ENCODE assay signal across 3 cellular contexts in the genomic region with DNA sequence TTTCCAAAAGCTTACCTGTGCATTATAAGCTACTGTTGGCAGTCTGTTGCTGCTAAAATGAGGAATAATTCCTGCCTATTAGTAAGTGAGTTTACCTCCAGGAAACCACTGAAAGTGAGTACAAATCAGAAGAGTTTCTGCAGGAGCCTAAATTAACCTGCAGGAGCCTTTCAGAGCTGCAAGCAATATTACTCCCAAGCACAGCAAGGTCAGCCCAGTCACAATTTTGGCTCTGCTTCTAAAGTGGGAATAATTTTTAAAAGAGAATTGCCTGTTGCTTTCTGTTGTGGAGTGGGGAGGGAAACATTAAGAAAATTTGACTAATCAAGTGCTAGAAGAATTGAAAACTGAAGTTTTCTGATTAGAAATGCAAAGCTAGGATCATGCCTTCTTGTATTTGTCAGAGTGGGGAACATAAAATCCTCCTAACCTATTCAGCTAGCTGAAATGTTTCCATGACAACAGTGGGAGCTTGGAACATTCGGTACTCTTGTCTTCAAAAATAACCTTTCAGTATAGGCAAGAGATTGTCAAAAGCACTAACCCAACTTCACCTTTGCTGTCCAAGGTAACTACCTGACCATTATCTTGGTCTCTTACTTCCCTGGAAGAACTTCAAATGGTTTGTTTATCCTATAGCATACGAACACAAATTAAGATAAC.
TF ChIP-seq lines count a peak whose summit lies in the region.

No MANE protein-coding gene starts in this region.

TF ChIP-seq in GM23338, 12 proteins besides CTCF, POLR2A, EP300 and RAD21 (continued from another document):
- TF ChIP-seq, protein P1, sequence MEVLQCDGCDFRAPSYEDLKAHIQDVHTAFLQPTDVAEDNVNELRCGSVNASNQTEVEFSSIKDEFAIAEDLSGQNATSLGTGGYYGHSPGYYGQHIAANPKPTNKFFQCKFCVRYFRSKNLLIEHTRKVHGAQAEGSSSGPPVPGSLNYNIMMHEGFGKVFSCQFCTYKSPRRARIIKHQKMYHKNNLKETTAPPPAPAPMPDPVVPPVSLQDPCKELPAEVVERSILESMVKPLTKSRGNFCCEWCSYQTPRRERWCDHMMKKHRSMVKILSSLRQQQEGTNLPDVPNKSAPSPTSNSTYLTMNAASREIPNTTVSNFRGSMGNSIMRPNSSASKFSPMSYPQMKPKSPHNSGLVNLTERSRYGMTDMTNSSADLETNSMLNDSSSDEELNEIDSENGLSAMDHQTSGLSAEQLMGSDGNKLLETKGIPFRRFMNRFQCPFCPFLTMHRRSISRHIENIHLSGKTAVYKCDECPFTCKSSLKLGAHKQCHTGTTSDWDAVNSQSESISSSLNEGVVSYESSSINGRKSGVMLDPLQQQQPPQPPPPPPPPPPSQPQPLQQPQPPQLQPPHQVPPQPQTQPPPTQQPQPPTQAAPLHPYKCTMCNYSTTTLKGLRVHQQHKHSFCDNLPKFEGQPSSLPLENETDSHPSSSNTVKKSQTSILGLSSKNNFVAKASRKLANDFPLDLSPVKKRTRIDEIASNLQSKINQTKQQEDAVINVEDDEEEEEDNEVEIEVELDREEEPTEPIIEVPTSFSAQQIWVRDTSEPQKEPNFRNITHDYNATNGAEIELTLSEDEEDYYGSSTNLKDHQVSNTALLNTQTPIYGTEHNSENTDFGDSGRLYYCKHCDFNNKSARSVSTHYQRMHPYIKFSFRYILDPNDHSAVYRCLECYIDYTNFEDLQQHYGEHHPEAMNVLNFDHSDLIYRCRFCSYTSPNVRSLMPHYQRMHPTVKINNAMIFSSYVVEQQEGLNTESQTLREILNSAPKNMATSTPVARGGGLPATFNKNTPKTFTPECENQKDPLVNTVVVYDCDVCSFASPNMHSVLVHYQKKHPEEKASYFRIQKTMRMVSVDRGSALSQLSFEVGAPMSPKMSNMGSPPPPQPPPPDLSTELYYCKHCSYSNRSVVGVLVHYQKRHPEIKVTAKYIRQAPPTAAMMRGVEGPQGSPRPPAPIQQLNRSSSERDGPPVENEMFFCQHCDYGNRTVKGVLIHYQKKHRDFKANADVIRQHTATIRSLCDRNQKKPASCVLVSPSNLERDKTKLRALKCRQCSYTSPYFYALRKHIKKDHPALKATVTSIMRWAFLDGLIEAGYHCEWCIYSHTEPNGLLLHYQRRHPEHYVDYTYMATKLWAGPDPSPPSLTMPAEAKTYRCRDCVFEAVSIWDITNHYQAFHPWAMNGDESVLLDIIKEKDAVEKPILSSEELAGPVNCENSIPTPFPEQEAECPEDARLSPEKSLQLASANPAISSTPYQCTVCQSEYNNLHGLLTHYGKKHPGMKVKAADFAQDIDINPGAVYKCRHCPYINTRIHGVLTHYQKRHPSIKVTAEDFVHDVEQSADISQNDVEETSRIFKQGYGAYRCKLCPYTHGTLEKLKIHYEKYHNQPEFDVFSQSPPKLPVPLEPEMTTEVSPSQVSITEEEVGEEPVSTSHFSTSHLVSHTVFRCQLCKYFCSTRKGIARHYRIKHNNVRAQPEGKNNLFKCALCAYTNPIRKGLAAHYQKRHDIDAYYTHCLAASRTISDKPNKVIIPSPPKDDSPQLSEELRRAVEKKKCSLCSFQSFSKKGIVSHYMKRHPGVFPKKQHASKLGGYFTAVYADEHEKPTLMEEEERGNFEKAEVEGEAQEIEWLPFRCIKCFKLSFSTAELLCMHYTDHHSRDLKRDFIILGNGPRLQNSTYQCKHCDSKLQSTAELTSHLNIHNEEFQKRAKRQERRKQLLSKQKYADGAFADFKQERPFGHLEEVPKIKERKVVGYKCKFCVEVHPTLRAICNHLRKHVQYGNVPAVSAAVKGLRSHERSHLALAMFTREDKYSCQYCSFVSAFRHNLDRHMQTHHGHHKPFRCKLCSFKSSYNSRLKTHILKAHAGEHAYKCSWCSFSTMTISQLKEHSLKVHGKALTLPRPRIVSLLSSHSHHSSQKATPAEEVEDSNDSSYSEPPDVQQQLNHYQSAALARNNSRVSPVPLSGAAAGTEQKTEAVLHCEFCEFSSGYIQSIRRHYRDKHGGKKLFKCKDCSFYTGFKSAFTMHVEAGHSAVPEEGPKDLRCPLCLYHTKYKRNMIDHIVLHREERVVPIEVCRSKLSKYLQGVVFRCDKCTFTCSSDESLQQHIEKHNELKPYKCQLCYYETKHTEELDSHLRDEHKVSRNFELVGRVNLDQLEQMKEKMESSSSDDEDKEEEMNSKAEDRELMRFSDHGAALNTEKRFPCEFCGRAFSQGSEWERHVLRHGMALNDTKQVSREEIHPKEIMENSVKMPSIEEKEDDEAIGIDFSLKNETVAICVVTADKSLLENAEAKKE (CRISPR knock-in tag; IDR thresholded peaks at IDR 0.05) = no peak
- TF ChIP-seq JUNB (IDR thresholded peaks at IDR 0.05; ENCODE audit: unreplicated experiment) = no peak
- no peak for TF ChIP-seq EZH2 (IDR thresholded peaks at IDR 0.05; ENCODE audit: low read depth, unreplicated experiment)
- TF ChIP-seq NANOG (IDR thresholded peaks at IDR 0.05; ENCODE audit: borderline replicate concordance) = no peak
- TF ChIP-seq POLR2AphosphoS5 (IDR thresholded peaks at IDR 0.05; ENCODE audit: low read depth) = no peak
TF ChIP-seq in GM23338: peak in this region for 0.

TF ChIP-seq in neural cell, 6 proteins besides CTCF, POLR2A, EP300 and RAD21 (continued from another document):
- TF ChIP-seq, protein P2, sequence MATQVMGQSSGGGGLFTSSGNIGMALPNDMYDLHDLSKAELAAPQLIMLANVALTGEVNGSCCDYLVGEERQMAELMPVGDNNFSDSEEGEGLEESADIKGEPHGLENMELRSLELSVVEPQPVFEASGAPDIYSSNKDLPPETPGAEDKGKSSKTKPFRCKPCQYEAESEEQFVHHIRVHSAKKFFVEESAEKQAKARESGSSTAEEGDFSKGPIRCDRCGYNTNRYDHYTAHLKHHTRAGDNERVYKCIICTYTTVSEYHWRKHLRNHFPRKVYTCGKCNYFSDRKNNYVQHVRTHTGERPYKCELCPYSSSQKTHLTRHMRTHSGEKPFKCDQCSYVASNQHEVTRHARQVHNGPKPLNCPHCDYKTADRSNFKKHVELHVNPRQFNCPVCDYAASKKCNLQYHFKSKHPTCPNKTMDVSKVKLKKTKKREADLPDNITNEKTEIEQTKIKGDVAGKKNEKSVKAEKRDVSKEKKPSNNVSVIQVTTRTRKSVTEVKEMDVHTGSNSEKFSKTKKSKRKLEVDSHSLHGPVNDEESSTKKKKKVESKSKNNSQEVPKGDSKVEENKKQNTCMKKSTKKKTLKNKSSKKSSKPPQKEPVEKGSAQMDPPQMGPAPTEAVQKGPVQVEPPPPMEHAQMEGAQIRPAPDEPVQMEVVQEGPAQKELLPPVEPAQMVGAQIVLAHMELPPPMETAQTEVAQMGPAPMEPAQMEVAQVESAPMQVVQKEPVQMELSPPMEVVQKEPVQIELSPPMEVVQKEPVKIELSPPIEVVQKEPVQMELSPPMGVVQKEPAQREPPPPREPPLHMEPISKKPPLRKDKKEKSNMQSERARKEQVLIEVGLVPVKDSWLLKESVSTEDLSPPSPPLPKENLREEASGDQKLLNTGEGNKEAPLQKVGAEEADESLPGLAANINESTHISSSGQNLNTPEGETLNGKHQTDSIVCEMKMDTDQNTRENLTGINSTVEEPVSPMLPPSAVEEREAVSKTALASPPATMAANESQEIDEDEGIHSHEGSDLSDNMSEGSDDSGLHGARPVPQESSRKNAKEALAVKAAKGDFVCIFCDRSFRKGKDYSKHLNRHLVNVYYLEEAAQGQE (IDR thresholded peaks at IDR 0.05; ENCODE audit: borderline replicate concordance) = no peak
- TF ChIP-seq POLR2AphosphoS5 (IDR thresholded peaks at IDR 0.05) = no peak

TF ChIP-seq in SK-N-SH, 30 proteins besides CTCF, POLR2A, EP300 and RAD21 (continued from another document):
- TF ChIP-seq, protein P2 (IDR thresholded peaks at IDR 0.05; ENCODE audit: low read depth, low read length) = no peak
- TF ChIP-seq RXRA (IDR thresholded peaks at IDR 0.05; ENCODE audit: borderline replicate concordance, low read depth) = no peak
- no peak for TF ChIP-seq MXI1 (IDR thresholded peaks at IDR 0.05; ENCODE audit: low read depth, low read length)
